ENCODE assay signal across 9 cellular contexts in the genomic region with DNA sequence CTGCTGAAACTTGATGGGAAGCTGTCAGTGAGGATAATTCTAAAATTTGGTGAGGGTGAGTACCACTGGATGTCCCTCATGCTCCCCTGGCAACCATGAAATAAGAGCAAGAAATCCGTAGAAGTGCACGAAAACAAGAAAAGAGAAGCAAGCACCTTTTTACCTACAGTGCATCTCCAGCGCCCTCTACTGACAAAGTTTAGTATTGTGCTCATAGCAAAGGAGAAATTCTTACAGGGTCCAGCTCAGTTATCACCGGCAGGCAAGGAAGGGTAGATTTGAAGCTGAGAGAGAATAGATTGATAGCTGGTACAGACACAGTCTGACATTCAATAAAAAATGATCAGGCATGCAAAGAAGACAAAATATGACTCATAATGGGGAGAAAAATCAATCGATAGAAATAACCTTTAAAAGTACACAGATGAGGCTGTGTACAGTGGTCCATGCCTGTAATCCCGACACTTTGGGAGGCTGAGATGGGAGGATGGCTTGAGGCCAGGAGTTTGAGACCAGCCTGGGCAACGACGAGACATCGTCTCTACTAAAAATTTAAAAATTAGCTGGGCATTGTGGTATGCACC. TPM values are rescaled to one million over a fixed set of nuclear protein-coding genes. Genes with fewer than 3 reads are reported as not detected.
A peak's percentile ranks its signal among the peaks of the same experiment; 100 is the strongest.
DNase-seq lines count a peak whose midpoint lies in the region; ATAC-seq and TF ChIP-seq lines count a peak whose summit lies in the region.
"Had no signal": no experiment of that assay in that cellular context is flagged by ENCODE, and none has a peak within 500 bp of the region (broad histone marks: within the 10 kb centered on the region; RNA-seq: fewer than 3 reads in every experiment).

No MANE protein-coding gene starts in this region.

- ATAC-seq in heart left ventricle, result no peak
- ATAC-seq: activated T-helper 17 cell treated with anti-CD3 and anti-CD28 coated beads, Interleukin-2, amount 50 U/mL, for 72 hours had no signal

- H3K4me2 ChIP-seq in Loucy (ENCODE audit: low read depth, low read length, poor library complexity, severe bottlenecking) (no peak overlapping the region), smooth muscle cell (no peak overlapping the region)

- H3K27ac ChIP-seq in heart left ventricle (no peak overlapping the region), right atrium auricular region (no peak overlapping the region), smooth muscle cell (ENCODE audit: low read depth) (no peak overlapping the region)

- H3F3A ChIP-seq in Loucy (ENCODE audit: low read depth) (no peaks in the 10 kb centered on the region), smooth muscle cell (ENCODE audit: low read depth) (no peaks in the 10 kb centered on the region)

- H3K36me3 ChIP-seq in heart left ventricle (no peaks in the 10 kb centered on the region), right atrium auricular region (no peaks in the 10 kb centered on the region), Loucy (ENCODE audit: insufficient read depth, low read length) (no peaks in the 10 kb centered on the region), smooth muscle cell (ENCODE audit: low read depth) (no peaks in the 10 kb centered on the region)

- 83 to 87% (median 85%) methylated on average over 9 of the region's 9 CpGs for WGBS in heart left ventricle, 4 donors
- whole genome bisulfite sequencing in smooth muscle cell (ENCODE audit: low lambda C conversion rate), result 80% methylated on average over 9 of the region's 9 CpGs

- H3K9me3 ChIP-seq in heart left ventricle, result peaks cover 0 to 11% (median 7%) of the 10 kb centered on the region in 12 donors
- peaks cover 0 to 8% of the 10 kb centered on the region in 2 donors for H3K9me3 ChIP-seq in right atrium auricular region
- no peaks in the 10 kb centered on the region for H3K9me3 ChIP-seq in Loucy (ENCODE audit: insufficient read depth, low read depth, low read length)
- H3K9me3 ChIP-seq in smooth muscle cell (replicated peaks; ENCODE audit: low read depth), result no peaks in the 10 kb centered on the region

- H3K79me2 ChIP-seq in Loucy (ENCODE audit: insufficient read depth, low read length) (no peaks in the 10 kb centered on the region), smooth muscle cell (ENCODE audit: low read depth) (no peaks in the 10 kb centered on the region)

- H2AFZ ChIP-seq in Loucy (ENCODE audit: low read length) (no peak overlapping the region), smooth muscle cell (ENCODE audit: low read depth) (no peak overlapping the region)

- H4K20me1 ChIP-seq in Loucy (ENCODE audit: insufficient read depth, low read length, poor library complexity, severe bottlenecking), result no peaks in the 10 kb centered on the region
- no peaks in the 10 kb centered on the region for H4K20me1 ChIP-seq in smooth muscle cell (ENCODE audit: low read depth)

- TF ChIP-seq CTCF in heart left ventricle (IDR thresholded peaks at IDR 0.05) (peak in 7 of 12 donors; percentile 6 to 25 (median 18)), right atrium auricular region (IDR thresholded peaks at IDR 0.05) (no peak), Loucy (conservative IDR thresholded peaks at IDR 0.05; ENCODE audit: low read length) (peak; percentile 68), cardiac fibroblast (IDR thresholded peaks at IDR 0.05; ENCODE audit: low read depth, low read length) (peak; percentile 53), smooth muscle cell (IDR thresholded peaks at IDR 0.05; ENCODE audit: borderline replicate concordance, insufficient read depth, poor library complexity, severe bottlenecking) (peak; percentile 47)

- H3K4me1 ChIP-seq in heart left ventricle, result peaks cover 0 to 4% (median 0%) of the 10 kb centered on the region in 12 donors
- H3K4me1 ChIP-seq in right atrium auricular region, result no peaks in the 10 kb centered on the region
- H3K4me1 ChIP-seq in Loucy (ENCODE audit: insufficient read depth, low read length, poor library complexity, severe bottlenecking), result no peaks in the 10 kb centered on the region
- H3K4me1 ChIP-seq in smooth muscle cell (ENCODE audit: low read depth), result no peaks in the 10 kb centered on the region

- H3K9ac ChIP-seq in Loucy (ENCODE audit: low read depth, low read length, poor library complexity, severe bottlenecking) (no peak overlapping the region), smooth muscle cell (ENCODE audit: low read depth) (no peak overlapping the region)

- no peaks in the 10 kb centered on the region for H3K27me3 ChIP-seq in heart left ventricle
- H3K27me3 ChIP-seq in right atrium auricular region, result no peaks in the 10 kb centered on the region
- no peaks in the 10 kb centered on the region for H3K27me3 ChIP-seq in Loucy (ENCODE audit: insufficient read depth, low read length, poor library complexity, severe bottlenecking)
- H3K27me3 ChIP-seq in smooth muscle cell (ENCODE audit: low read depth), result no peaks in the 10 kb centered on the region

- no peak for DNase-seq in heart left ventricle
- no peak for DNase-seq in right atrium auricular region (ENCODE audit: low spot score)
- DNase-seq in cardiac fibroblast (ENCODE audit: low read depth in 2 of 2), result peak in 1 of 2 donors; percentile 24
- DNase-seq in smooth muscle cell (lab: John Stamatoyannopoulos, UW; ENCODE audit: unreplicated experiment), result no peak
- no peak for DNase-seq in NCI-H446 treated with DMSO at 0.1 percent for 48 hours (lab: John Stamatoyannopoulos, UW)
- no peak for DNase-seq in iPS-NIHi7 (ENCODE audit: extremely low spot score)
- DNase-seq in MV-4-11 (lab: John Stamatoyannopoulos, UW), result no peak

- H3K4me3 ChIP-seq in heart left ventricle (no peak overlapping the region), right atrium auricular region (no peak overlapping the region), Loucy (ENCODE audit: low read length, poor library complexity, severe bottlenecking) (no peak overlapping the region), cardiac fibroblast (replicated peaks in 1 of 2; ENCODE audit: low read depth in 2 of 2, low read length in 2 of 2) (no peak overlapping the region), smooth muscle cell (no peak overlapping the region)

- H3K9me2 ChIP-seq in Loucy (replicated peaks; ENCODE audit: low read depth, low read length), result no peaks in the 10 kb centered on the region

- intact Hi-C loops in heart left ventricle (cut with DNase I), result no loop called here

- TF ChIP-seq POLR2A in heart left ventricle (IDR thresholded peaks at IDR 0.05), result no peak

RNA-seq across cellular contexts. Expression of a gene that starts 28.3 kb away (rescaled TPM):
- total RNA-seq in heart left ventricle, result 10 to 100 TPM; 42.2 to 55.8 (median 51.1) TPM
- 10 to 100 TPM; 16.8 to 49.1 TPM for polyA plus RNA-seq in heart left ventricle
- 10 to 100 TPM; 42.6 to 44.4 TPM for total RNA-seq in right atrium auricular region
- total RNA-seq in smooth muscle cell, result 25.6 and 26.2 TPM in 2 replicates
- 8.6 and 16.0 TPM in 2 replicates for polyA plus RNA-seq in smooth muscle cell

Comparison
In these comparisons a context has a peak if more than half of its experiments do, and no peak if none do; other contexts are left out.
1. CTCF ChIP-seq: peak in heart left ventricle (7 of 12), Loucy (single experiment), cardiac fibroblast (single experiment) and smooth muscle cell (single experiment); none in right atrium auricular region (0 of 2).